Comparison of ENCODE assay signal across 1 cellular context in genomic region chr2:10330700-10331032, GRCh38.
TF ChIP-seq lines count a peak whose summit lies in the region.

No MANE protein-coding gene starts in this region.

TF ChIP-seq in IMR-90, 13 proteins besides CTCF, POLR2A, EP300 and RAD21:
- no peak for TF ChIP-seq RCOR1 (IDR thresholded peaks at IDR 0.05; ENCODE audit: insufficient replicate concordance, low read length)
- TF ChIP-seq NFE2L2 (IDR thresholded peaks at IDR 0.05; ENCODE audit: low read depth, low read length) = no peak
- TF ChIP-seq MAZ (IDR thresholded peaks at IDR 0.05; ENCODE audit: borderline replicate concordance, low read depth, low read length) = no peak
- TF ChIP-seq MXI1 (IDR thresholded peaks at IDR 0.05; ENCODE audit: borderline replicate concordance, low read depth, low read length) = no peak
- TF ChIP-seq CHD1 (IDR thresholded peaks at IDR 0.05; ENCODE audit: low read depth, low read length) = no peak
- no peak for TF ChIP-seq FOS (IDR thresholded peaks at IDR 0.05; ENCODE audit: low read depth, low read length)
- TF ChIP-seq MAFK (IDR thresholded peaks at IDR 0.05; ENCODE audit: low read depth, low read length) = no peak
- TF ChIP-seq SMC3 (IDR thresholded peaks at IDR 0.05; ENCODE audit: low read depth, low read length) = no peak
- no peak for TF ChIP-seq RFX5 (IDR thresholded peaks at IDR 0.05; ENCODE audit: low read depth, low read length)
TF ChIP-seq in IMR-90: peak in this region for 0.
